In the genomic region with DNA sequence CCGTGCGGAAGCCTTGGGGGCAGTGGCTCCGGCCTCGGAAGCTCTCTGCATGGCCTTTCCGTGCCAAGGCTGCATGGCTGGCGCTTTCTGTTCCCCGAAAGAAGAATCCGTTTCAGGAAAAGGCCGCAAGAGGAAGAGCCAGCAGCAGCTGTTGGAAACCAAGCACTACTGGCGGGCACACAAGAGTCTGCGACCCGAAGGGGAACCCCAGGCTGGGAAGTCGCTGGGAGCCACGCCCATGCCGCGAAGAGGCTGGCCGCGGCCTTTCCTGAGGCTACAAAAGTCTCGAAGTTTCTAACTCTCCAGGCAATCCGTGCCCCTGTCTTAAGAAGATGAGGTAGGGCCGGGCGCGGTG, we compare ENCODE assay signal across 7 cellular contexts. TPM values are rescaled to one million over a fixed set of nuclear protein-coding genes. Genes with fewer than 3 reads are reported as not detected.
DNase-seq lines count a peak whose midpoint lies in the region; ATAC-seq, FAIRE-seq and TF ChIP-seq lines count a peak whose summit lies in the region.

A gene (minus strand): TSS at position 191 of the 355 bp plus-strand sequence. CDS start 116 bp downstream, at position 75.

- H3K27ac ChIP-seq in OCI-LY7 (ENCODE audit: low read depth, low read length, poor library complexity, severe bottlenecking): no peak within 1 kb of the TSS
- H3K27ac ChIP-seq in neutrophil: peak within 1 kb of the TSS; percentile 87
- peak within 1 kb of the TSS; percentile 75 to 81 for H3K27ac ChIP-seq in testis

- H3K27me3 ChIP-seq in neutrophil: no peaks in the 10 kb centered on the region
- no peaks in the 10 kb centered on the region for H3K27me3 ChIP-seq in testis

- H3K4me1 ChIP-seq in OCI-LY7 (ENCODE audit: insufficient read depth, low read length, poor library complexity, severe bottlenecking) (peaks cover 15% of the 10 kb centered on the region), neutrophil (ENCODE audit: control insufficient read depth in 1 of 2, insufficient read depth in 1 of 2, low read depth in 1 of 2, low read length in 1 of 2) (peaks cover 63 to 68% of the 10 kb centered on the region in 2 experiments), testis (no peaks in the 10 kb centered on the region)

- no TSS peak for BruUV-seq in OCI-LY7 (replicated peaks; lab: Mats Ljungman, UMichigan)

- peak; percentile 93 for FAIRE-seq in GM18507 (lab: Jason Lieb, UNC)

- H3K36me3 ChIP-seq in OCI-LY7 (ENCODE audit: insufficient read depth, low read length) (no peaks in the 10 kb centered on the region), neutrophil (peaks cover 11% of the 10 kb centered on the region), testis (ENCODE audit: low read depth, missing control alignments) (no peaks in the 10 kb centered on the region)

- intact Hi-C loops in OCI-LY7 (cut with micrococcal nuclease; ENCODE audit: unreplicated experiment): no loop called here
- intact Hi-C loops in testis (cut with DNase I; ENCODE audit: low total_unique reads): no loop called here

- H3K4me2 ChIP-seq in OCI-LY7 (ENCODE audit: low read length): peak within 1 kb of the TSS; percentile 44

- TF ChIP-seq CTCF in OCI-LY7 (conservative IDR thresholded peaks at IDR 0.05; ENCODE audit: low read length) (no peak), fibroblast of villous mesenchyme (IDR thresholded peaks at IDR 0.05; ENCODE audit: insufficient read depth, low read depth, low read length) (no peak), neutrophil (IDR thresholded peaks at IDR 0.05) (peak; percentile 8), testis (IDR thresholded peaks at IDR 0.05) (no peak)

- H3K79me2 ChIP-seq in OCI-LY7 (ENCODE audit: insufficient read depth, low read depth, low read length): no peaks in the 10 kb centered on the region

- CTCF ChIA-PET in OCI-LY7 (lab: Charles Lee; ENCODE audit: unreplicated experiment): no interaction called here

- ATAC-seq in HG02885 (IDR thresholded peaks at IDR 0.05; ENCODE audit: poor library complexity, unreplicated experiment): peak; percentile 73

- WGBS in testis, 2 donors: 9 to 14% methylated on average over 11 to 21 of the region's 23 CpGs

- no peak within 1 kb of the TSS for H2AFZ ChIP-seq in OCI-LY7 (ENCODE audit: low read length)

- H3K4me3 ChIP-seq in OCI-LY7 (ENCODE audit: low read depth, low read length, poor library complexity, severe bottlenecking): peak within 1 kb of the TSS; percentile 34
- peak within 1 kb of the TSS; percentile 76 for H3K4me3 ChIP-seq in fibroblast of villous mesenchyme (ENCODE audit: low read depth, low read length)
- H3K4me3 ChIP-seq in neutrophil (ENCODE audit: low read depth in 1 of 2, low read length in 1 of 2): peak within 1 kb of the TSS; percentile 67 to 93
- peak within 1 kb of the TSS; percentile 62 to 75 for H3K4me3 ChIP-seq in testis

- H3K9me3 ChIP-seq in OCI-LY7 (ENCODE audit: low read length): no peaks in the 10 kb centered on the region
- no peaks in the 10 kb centered on the region for H3K9me3 ChIP-seq in neutrophil
- no peaks in the 10 kb centered on the region for H3K9me3 ChIP-seq in testis

- H4K20me1 ChIP-seq in OCI-LY7 (ENCODE audit: insufficient read depth, low read length): no peaks in the 10 kb centered on the region

- no peak for TF ChIP-seq POLR2A in testis (IDR thresholded peaks at IDR 0.05)

- H3K9me2 ChIP-seq in OCI-LY7 (ENCODE audit: insufficient read depth, low read length): no peaks in the 10 kb centered on the region

- DNase-seq in GM18507 (ENCODE audit: extremely low spot score, insufficient read length, low read depth): peak; percentile 54
- peak; percentile 47 for DNase-seq in OCI-LY7 (ENCODE audit: low spot score)
- peak; percentile 64 for DNase-seq in activated T-helper 9 cell treated with anti-CD3 and anti-CD28 coated beads, Interleukin-2, amount 50 U/mL, for 16 hours (ENCODE audit: low read depth)
- peak; percentile 72 for DNase-seq in fibroblast of villous mesenchyme (ENCODE audit: low read depth)
- DNase-seq in testis: peak; percentile 69

- POLR2A ChIA-PET in OCI-LY7 (lab: Charles Lee): interaction anchor here (2.0 kb wide), 1 partner anchor 10 kb away, joined by 8 read pairs; a partner anchor contains a TSS

RNA-seq across cellular contexts. Expression of the gene that starts here (rescaled TPM):
- 0.18 and 1.3 TPM in 2 replicates for total RNA-seq in OCI-LY7 (2014; rRNA removed; shearing (Covaris generic))
- total RNA-seq in OCI-LY7 (2022) (0.40 and 0.42 TPM in 2 replicates), fibroblast of villous mesenchyme (6.9 and 8.7 TPM in 2 replicates), testis (1 to 10 TPM; 1.9 to 2.4 TPM)
- polyA plus RNA-seq in testis (ENCODE audit: insufficient read depth, low read depth, low replicate concordance): 0.58 TPM
